In the genomic region with DNA sequence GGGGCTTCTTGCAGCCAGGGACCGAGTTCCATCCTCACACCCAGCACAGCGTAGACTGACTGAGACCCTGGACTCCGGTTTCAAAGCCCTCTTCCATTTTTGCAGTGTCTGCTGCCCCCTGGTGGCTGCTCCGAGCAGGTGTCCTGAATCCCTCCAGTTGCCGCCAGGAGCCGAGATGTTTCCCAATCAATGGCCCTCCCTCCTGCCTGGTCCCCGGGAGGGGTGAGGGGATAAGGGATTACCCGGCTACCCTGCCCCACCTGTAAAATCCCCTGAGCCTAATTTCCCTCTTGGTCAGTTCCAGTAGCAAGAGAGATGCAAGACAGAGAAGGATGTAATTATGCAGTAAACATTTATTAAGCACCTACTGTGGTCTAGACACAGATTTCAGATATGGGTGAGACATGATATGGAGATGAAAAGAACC, we compare ENCODE assay signal across 1 cellular context.
TF ChIP-seq lines count a peak whose summit lies in the region.

No MANE protein-coding gene starts in this region.

TF ChIP-seq in H1, 55 proteins besides CTCF, POLR2A, EP300 and RAD21 (continued from another document):
- TF ChIP-seq TAF1 (IDR thresholded peaks at IDR 0.05; ENCODE audit: low read depth, low read length) (0 out of 2 replicates have a peak, but pooled peaks have one; percentile 30), CEBPB (IDR thresholded peaks at IDR 0.05; ENCODE audit: low read depth, low read length) (peak; percentile 98), CTBP2 (IDR thresholded peaks at IDR 0.05; ENCODE audit: borderline replicate concordance, insufficient read depth, insufficient read length, low read length) (no peak), YY1 (IDR thresholded peaks at IDR 0.05; ENCODE audit: low read depth, low read length) (peak; percentile 69)
- TF ChIP-seq, protein P1, sequence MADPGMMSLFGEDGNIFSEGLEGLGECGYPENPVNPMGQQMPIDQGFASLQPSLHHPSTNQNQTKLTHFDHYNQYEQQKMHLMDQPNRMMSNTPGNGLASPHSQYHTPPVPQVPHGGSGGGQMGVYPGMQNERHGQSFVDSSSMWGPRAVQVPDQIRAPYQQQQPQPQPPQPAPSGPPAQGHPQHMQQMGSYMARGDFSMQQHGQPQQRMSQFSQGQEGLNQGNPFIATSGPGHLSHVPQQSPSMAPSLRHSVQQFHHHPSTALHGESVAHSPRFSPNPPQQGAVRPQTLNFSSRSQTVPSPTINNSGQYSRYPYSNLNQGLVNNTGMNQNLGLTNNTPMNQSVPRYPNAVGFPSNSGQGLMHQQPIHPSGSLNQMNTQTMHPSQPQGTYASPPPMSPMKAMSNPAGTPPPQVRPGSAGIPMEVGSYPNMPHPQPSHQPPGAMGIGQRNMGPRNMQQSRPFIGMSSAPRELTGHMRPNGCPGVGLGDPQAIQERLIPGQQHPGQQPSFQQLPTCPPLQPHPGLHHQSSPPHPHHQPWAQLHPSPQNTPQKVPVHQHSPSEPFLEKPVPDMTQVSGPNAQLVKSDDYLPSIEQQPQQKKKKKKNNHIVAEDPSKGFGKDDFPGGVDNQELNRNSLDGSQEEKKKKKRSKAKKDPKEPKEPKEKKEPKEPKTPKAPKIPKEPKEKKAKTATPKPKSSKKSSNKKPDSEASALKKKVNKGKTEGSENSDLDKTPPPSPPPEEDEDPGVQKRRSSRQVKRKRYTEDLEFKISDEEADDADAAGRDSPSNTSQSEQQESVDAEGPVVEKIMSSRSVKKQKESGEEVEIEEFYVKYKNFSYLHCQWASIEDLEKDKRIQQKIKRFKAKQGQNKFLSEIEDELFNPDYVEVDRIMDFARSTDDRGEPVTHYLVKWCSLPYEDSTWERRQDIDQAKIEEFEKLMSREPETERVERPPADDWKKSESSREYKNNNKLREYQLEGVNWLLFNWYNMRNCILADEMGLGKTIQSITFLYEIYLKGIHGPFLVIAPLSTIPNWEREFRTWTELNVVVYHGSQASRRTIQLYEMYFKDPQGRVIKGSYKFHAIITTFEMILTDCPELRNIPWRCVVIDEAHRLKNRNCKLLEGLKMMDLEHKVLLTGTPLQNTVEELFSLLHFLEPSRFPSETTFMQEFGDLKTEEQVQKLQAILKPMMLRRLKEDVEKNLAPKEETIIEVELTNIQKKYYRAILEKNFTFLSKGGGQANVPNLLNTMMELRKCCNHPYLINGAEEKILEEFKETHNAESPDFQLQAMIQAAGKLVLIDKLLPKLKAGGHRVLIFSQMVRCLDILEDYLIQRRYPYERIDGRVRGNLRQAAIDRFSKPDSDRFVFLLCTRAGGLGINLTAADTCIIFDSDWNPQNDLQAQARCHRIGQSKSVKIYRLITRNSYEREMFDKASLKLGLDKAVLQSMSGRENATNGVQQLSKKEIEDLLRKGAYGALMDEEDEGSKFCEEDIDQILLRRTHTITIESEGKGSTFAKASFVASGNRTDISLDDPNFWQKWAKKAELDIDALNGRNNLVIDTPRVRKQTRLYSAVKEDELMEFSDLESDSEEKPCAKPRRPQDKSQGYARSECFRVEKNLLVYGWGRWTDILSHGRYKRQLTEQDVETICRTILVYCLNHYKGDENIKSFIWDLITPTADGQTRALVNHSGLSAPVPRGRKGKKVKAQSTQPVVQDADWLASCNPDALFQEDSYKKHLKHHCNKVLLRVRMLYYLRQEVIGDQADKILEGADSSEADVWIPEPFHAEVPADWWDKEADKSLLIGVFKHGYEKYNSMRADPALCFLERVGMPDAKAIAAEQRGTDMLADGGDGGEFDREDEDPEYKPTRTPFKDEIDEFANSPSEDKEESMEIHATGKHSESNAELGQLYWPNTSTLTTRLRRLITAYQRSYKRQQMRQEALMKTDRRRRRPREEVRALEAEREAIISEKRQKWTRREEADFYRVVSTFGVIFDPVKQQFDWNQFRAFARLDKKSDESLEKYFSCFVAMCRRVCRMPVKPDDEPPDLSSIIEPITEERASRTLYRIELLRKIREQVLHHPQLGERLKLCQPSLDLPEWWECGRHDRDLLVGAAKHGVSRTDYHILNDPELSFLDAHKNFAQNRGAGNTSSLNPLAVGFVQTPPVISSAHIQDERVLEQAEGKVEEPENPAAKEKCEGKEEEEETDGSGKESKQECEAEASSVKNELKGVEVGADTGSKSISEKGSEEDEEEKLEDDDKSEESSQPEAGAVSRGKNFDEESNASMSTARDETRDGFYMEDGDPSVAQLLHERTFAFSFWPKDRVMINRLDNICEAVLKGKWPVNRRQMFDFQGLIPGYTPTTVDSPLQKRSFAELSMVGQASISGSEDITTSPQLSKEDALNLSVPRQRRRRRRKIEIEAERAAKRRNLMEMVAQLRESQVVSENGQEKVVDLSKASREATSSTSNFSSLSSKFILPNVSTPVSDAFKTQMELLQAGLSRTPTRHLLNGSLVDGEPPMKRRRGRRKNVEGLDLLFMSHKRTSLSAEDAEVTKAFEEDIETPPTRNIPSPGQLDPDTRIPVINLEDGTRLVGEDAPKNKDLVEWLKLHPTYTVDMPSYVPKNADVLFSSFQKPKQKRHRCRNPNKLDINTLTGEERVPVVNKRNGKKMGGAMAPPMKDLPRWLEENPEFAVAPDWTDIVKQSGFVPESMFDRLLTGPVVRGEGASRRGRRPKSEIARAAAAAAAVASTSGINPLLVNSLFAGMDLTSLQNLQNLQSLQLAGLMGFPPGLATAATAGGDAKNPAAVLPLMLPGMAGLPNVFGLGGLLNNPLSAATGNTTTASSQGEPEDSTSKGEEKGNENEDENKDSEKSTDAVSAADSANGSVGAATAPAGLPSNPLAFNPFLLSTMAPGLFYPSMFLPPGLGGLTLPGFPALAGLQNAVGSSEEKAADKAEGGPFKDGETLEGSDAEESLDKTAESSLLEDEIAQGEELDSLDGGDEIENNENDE (IDR thresholded peaks at IDR 0.05; ENCODE audit: insufficient replicate concordance, low read length): no peak
